ENCODE assay signal across 1 cellular context in genomic region chr19:6278051-6278450, GRCh38.
TF ChIP-seq lines count a peak whose summit lies in the region.

No MANE protein-coding gene starts in this region.

TF ChIP-seq in H1, 55 proteins besides CTCF, POLR2A, EP300 and RAD21:
- TF ChIP-seq SP1 (IDR thresholded peaks at IDR 0.05; ENCODE audit: low read depth, low read length) (no peak), TAF7 (optimal IDR thresholded peaks at IDR 0.05; ENCODE audit: borderline replicate concordance, low read depth, low read length) (no peak), CTBP2 (IDR thresholded peaks at IDR 0.05; ENCODE audit: borderline replicate concordance, insufficient read depth, insufficient read length, low read length) (no peak), ASH2L (IDR thresholded peaks at IDR 0.05; ENCODE audit: low read length) (no peak), RBBP5 (IDR thresholded peaks at IDR 0.05; ENCODE audit: borderline replicate concordance, low read depth, low read length) (no peak), SRF (IDR thresholded peaks at IDR 0.05; ENCODE audit: low read depth, low read length) (no peak)
